30 cellular contexts compared by ENCODE assay signal in the genomic region with DNA sequence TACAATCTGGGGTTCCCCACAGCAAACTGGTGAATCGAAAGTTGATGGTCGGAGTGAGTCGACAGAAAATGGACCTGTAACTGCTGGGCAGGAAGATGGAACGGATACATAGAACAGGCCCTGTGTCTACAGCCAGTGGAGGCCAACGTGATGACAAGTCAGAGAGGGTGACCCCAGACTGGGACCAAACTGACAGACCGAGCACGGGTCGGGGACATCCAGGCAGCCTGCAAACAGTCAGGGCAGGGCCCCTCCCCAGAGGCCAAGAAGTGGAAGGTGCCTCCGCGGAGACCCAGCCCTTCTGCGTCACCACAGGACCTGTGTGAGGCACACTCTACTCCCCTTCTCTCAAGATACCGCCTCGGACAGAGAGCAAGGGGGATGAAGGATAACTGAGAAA.
"Had no signal": no experiment of that assay in that cellular context is flagged by ENCODE, and none has a peak within 500 bp of the region (broad histone marks: within the 10 kb centered on the region; RNA-seq: fewer than 3 reads in every experiment).

No MANE protein-coding gene starts in this region.

- H3K4me1 Mint-ChIP-seq: immature natural killer cell had no signal

- H3K27me3 ChIP-seq: right lobe of liver, upper lobe of right lung, uterus had no signal

- H3K36me3 ChIP-seq: left lung, lower lobe of right lung, neutrophil, right lobe of liver, suprapubic skin, thoracic aorta, tibial artery, upper lobe of right lung, uterus had no signal

- DNase-seq: hypothalamus; immature natural killer cell; kidney; left colon; left lung; lower lobe of right lung; mammary epithelial cell; midbrain; mucosa of descending colon; naive thymus-derived CD4-positive, alpha-beta T cell; occipital lobe; psoas muscle; right lobe of liver; stimulated activated CD4-positive, alpha-beta T cell treated with anti-CD3 and anti-CD28 coated beads, Interleukin-12 subunit alpha, Interleukin-12 subunit beta, amount 100 ng/mL, for 4 hours; stimulated activated CD4-positive, alpha-beta T cell treated with anti-CD3 and anti-CD28 coated beads, Interleukin-15, amount 100 ng/mL, for 24 hours; stimulated activated CD4-positive, alpha-beta T cell treated with anti-CD3 and anti-CD28 coated beads, Interleukin-2, amount 100 ng/mL, for 24 hours; stimulated activated CD4-positive, alpha-beta T cell treated with anti-CD3 and anti-CD28 coated beads, Interleukin-4, amount 100 ng/mL, for 1 hour; stimulated activated naive CD4-positive, alpha-beta T cell; tibial artery; trophoblast cell; upper lobe of right lung; uterus had no signal

- H3K36me3 Mint-ChIP-seq: immature natural killer cell; naive thymus-derived CD4-positive, alpha-beta T cell; natural killer cell treated with Interleukin-12 subunit alpha and Interleukin-12 subunit beta and Interleukin-15 and Interleukin-18, amount 100 ng/mL, for 72 hours had no signal

- H3K9ac ChIP-seq: parathyroid adenoma had no signal

- H3K9me3 ChIP-seq: lower lobe of right lung, mucosa of descending colon, neutrophil, psoas muscle, right lobe of liver, suprapubic skin, thoracic aorta, upper lobe of right lung, uterus had no signal

- ATAC-seq: left colon; left lung; lower lobe of right lung; mucosa of descending colon; naive thymus-derived CD4-positive, alpha-beta T cell; natural killer cell treated with Interleukin-12 subunit alpha and Interleukin-12 subunit beta and Interleukin-15 and Interleukin-18, amount 100 ng/mL, for 72 hours; psoas muscle; upper lobe of right lung had no signal

- H3K27ac ChIP-seq: left lung, lower lobe of right lung, neutrophil, parathyroid adenoma, psoas muscle, right lobe of liver, skin epidermis, suprapubic skin, thoracic aorta, tibial artery, upper lobe of right lung, uterus had no signal

- H3K4me1 ChIP-seq: left lung, lower lobe of right lung, parathyroid adenoma, psoas muscle, right lobe of liver, suprapubic skin, tibial artery, upper lobe of right lung, uterus had no signal

- H3K9me3 Mint-ChIP-seq: immature natural killer cell; natural killer cell treated with Interleukin-12 subunit alpha and Interleukin-12 subunit beta and Interleukin-15 and Interleukin-18, amount 100 ng/mL, for 72 hours; stimulated activated naive CD8-positive, alpha-beta T cell treated with anti-CD3 and anti-CD28 coated beads, Interleukin-15, Interleukin-2, amounts not matched to agents 100 ng/mL and 50 ng/mL, for 24 hours had no signal

- H2AFZ ChIP-seq: parathyroid adenoma had no signal

- FAIRE-seq: islet of Langerhans, kidney had no signal

- H3K27ac Mint-ChIP-seq: immature natural killer cell; naive thymus-derived CD4-positive, alpha-beta T cell; natural killer cell treated with Interleukin-12 subunit alpha and Interleukin-12 subunit beta and Interleukin-15 and Interleukin-18, amount 100 ng/mL, for 72 hours; stimulated activated naive CD8-positive, alpha-beta T cell treated with anti-CD3 and anti-CD28 coated beads, Interleukin-15, Interleukin-2, amounts not matched to agents 100 ng/mL and 50 ng/mL, for 24 hours had no signal

- H3K4me3 ChIP-seq: left lung, lower lobe of right lung, mucosa of descending colon, psoas muscle, right lobe of liver, skin epidermis, suprapubic skin, thoracic aorta, tibial artery, upper lobe of right lung, uterus had no signal

- H3K4me3 Mint-ChIP-seq: immature natural killer cell; naive thymus-derived CD4-positive, alpha-beta T cell; natural killer cell treated with Interleukin-12 subunit alpha and Interleukin-12 subunit beta and Interleukin-15 and Interleukin-18, amount 100 ng/mL, for 72 hours; stimulated activated naive CD8-positive, alpha-beta T cell treated with anti-CD3 and anti-CD28 coated beads, Interleukin-15, Interleukin-2, amounts not matched to agents 100 ng/mL and 50 ng/mL, for 24 hours had no signal
